Comparison of ENCODE assay signal across 20 cellular contexts in the genomic region with DNA sequence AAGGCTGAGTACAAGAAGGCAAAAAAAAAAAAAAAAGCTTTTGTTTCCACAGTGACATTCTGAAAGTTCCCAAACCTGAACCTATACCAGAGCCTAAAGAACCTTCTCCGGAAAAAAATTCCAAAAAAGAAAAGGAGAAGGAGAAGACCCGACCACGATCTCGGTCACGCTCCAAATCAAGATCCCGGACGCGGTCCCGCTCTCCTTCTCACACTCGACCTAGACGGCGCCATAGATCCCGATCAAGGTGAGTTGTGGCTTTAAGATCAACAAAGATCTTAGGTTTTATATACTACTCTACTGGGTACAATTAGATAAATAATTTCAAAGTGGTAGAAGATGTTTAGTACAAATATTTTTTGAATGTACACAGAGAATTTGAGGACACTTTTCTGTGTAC. TPM values are rescaled to one million over a fixed set of nuclear protein-coding genes. Genes with fewer than 3 reads are reported as not detected.
A peak's percentile ranks its signal among the peaks of the same experiment; 100 is the strongest.
DNase-seq lines count a peak whose midpoint lies in the region; ATAC-seq and TF ChIP-seq lines count a peak whose summit lies in the region.
"Had no signal": no experiment of that assay in that cellular context is flagged by ENCODE, and none has a peak within 500 bp of the region (broad histone marks: within the 10 kb centered on the region; RNA-seq: fewer than 3 reads in every experiment).

No MANE protein-coding gene starts in this region.

- no peak for TF ChIP-seq POLR2A in breast epithelium (IDR thresholded peaks at IDR 0.05)

- no peaks in the 10 kb centered on the region for H3K27me3 Mint-ChIP-seq in activated CD4-positive, alpha-beta T cell treated with anti-CD3 and anti-CD28 coated beads for 36 hours
- H3K27me3 Mint-ChIP-seq in MCF 10A (ENCODE audit: insufficient read depth, unreplicated experiment) (no peaks in the 10 kb centered on the region), endothelial cell (ENCODE audit: unreplicated experiment) (no peaks in the 10 kb centered on the region), progenitor cell of endocrine pancreas (no peaks in the 10 kb centered on the region)
- H3K27me3 Mint-ChIP-seq: B cell; CD4-positive, alpha-beta T cell; CD8-positive, alpha-beta memory T cell had no signal

- intact Hi-C loops in activated CD4-positive, alpha-beta T cell treated with anti-CD3 and anti-CD28 coated beads for 36 hours (cut with DNase I, micrococcal nuclease), result loop anchor here in 1 of 2 experiments (2.0 kb wide), 1 partner anchor 16 kb away; no protein-coding TSS in a partner anchor
- intact Hi-C loops in MCF 10A (cut with micrococcal nuclease) (no loop called here), breast epithelium (cut with DNase I; ENCODE audit: low total_unique reads) (no loop called here)

- no peak overlapping the region for H3K27ac ChIP-seq in breast epithelium
- H3K27ac ChIP-seq: 22Rv1, BLaER1, C4-2B had no signal

- CTCF ChIA-PET in activated CD4-positive, alpha-beta T cell treated with anti-CD3 and anti-CD28 coated beads for 36 hours (lab: Charles Lee), result no interaction called here
- CTCF ChIA-PET in MCF 10A (lab: Yijun Ruan, JAX) (no interaction called here), GM10248 (lab: Yijun Ruan, JAX) (no interaction called here)

- H3K4me3 Mint-ChIP-seq in activated CD4-positive, alpha-beta T cell treated with anti-CD3 and anti-CD28 coated beads for 36 hours, result no peak overlapping the region
- H3K4me3 Mint-ChIP-seq in MCF 10A (ENCODE audit: unreplicated experiment), result no peak overlapping the region
- peak overlapping the region; percentile 11 for H3K4me3 Mint-ChIP-seq in endothelial cell (ENCODE audit: unreplicated experiment)
- H3K4me3 Mint-ChIP-seq in progenitor cell of endocrine pancreas (ENCODE audit: low read depth), result no peak overlapping the region
- H3K4me3 Mint-ChIP-seq: B cell; CD4-positive, alpha-beta T cell; CD8-positive, alpha-beta memory T cell; HFFc6 had no signal

- H3K36me3 Mint-ChIP-seq in activated CD4-positive, alpha-beta T cell treated with anti-CD3 and anti-CD28 coated beads for 36 hours (ENCODE audit: low read depth), result peaks cover 85% of the 10 kb centered on the region
- H3K36me3 Mint-ChIP-seq in MCF 10A (ENCODE audit: insufficient read depth, unreplicated experiment) (peaks cover 99% of the 10 kb centered on the region), endothelial cell (ENCODE audit: low read depth, unreplicated experiment) (peaks cover 58% of the 10 kb centered on the region), progenitor cell of endocrine pancreas (ENCODE audit: insufficient read depth) (peaks cover 56% of the 10 kb centered on the region)

- TF ChIP-seq CTCF in MCF 10A (IDR thresholded peaks at IDR 0.05; ENCODE audit: unreplicated experiment) (no peak), breast epithelium (IDR thresholded peaks at IDR 0.05) (no peak), endothelial cell (IDR thresholded peaks at IDR 0.05; ENCODE audit: unreplicated experiment) (no peak), progenitor cell of endocrine pancreas (IDR thresholded peaks at IDR 0.05; ENCODE audit: unreplicated experiment) (no peak), GM10248 (IDR thresholded peaks at IDR 0.05; ENCODE audit: control extremely low read depth, extremely low read depth, low read depth, missing control alignments) (no peak)

- ATAC-seq in activated CD4-positive, alpha-beta T cell treated with anti-CD3 and anti-CD28 coated beads for 36 hours, result no peak
- no peak for ATAC-seq in HG03159 (IDR thresholded peaks at IDR 0.05; ENCODE audit: unreplicated experiment)

- H3K9me3 ChIP-seq in breast epithelium, result no peaks in the 10 kb centered on the region
- H3K9me3 ChIP-seq: BLaER1, HAP-1 had no signal

- no peaks in the 10 kb centered on the region for H3K27me3 ChIP-seq in breast epithelium
- H3K27me3 ChIP-seq: BLaER1 had no signal

- DNase-seq in activated CD4-positive, alpha-beta T cell treated with anti-CD3 and anti-CD28 coated beads for 36 hours, result no peak
- no peak for DNase-seq in activated CD4-positive, alpha-beta T cell treated with anti-CD3 and anti-CD28 coated beads, Interleukin-2, amount 50 U/mL, for 1 hour
- DNase-seq in MCF 10A (ENCODE audit: unreplicated experiment) (no peak), breast epithelium (ENCODE audit: low spot score in 2 of 2) (no peak), endothelial cell (ENCODE audit: low spot score) (no peak), progenitor cell of endocrine pancreas (ENCODE audit: low spot score, unreplicated experiment) (no peak), GM10248 (ENCODE audit: extremely low spot score) (no peak)
- DNase-seq: CD4-positive, alpha-beta T cell; CD8-positive, alpha-beta memory T cell; DMS53; DMS79 treated with DMSO at 0.1 percent for 48 hours; GF-D8; GOT3; HFFc6 had no signal

- BruUV-seq in MCF 10A (replicated peaks; lab: Mats Ljungman, UMichigan), result no TSS peak

- H3K27ac Mint-ChIP-seq in activated CD4-positive, alpha-beta T cell treated with anti-CD3 and anti-CD28 coated beads for 36 hours, result peak overlapping the region; percentile 38
- H3K27ac Mint-ChIP-seq in MCF 10A (ENCODE audit: low read depth, unreplicated experiment), result peak overlapping the region; percentile 35
- H3K27ac Mint-ChIP-seq in endothelial cell (ENCODE audit: unreplicated experiment), result no peak overlapping the region
- peak overlapping the region; percentile 47 for H3K27ac Mint-ChIP-seq in progenitor cell of endocrine pancreas
- H3K27ac Mint-ChIP-seq: B cell; CD4-positive, alpha-beta T cell; HFFc6 had no signal

- POLR2A ChIA-PET in activated CD4-positive, alpha-beta T cell treated with anti-CD3 and anti-CD28 coated beads for 36 hours (lab: Charles Lee), result no interaction called here
- POLR2A ChIA-PET in MCF 10A (lab: Yijun Ruan, JAX) (no interaction called here), GM10248 (lab: Yijun Ruan, JAX) (no interaction called here)

- H3K4me1 ChIP-seq in breast epithelium, result no peaks in the 10 kb centered on the region
- H3K4me1 ChIP-seq: BLaER1, HAP-1 had no signal

- H3K4me3 ChIP-seq in breast epithelium, result no peak overlapping the region
- H3K4me3 ChIP-seq: BLaER1, HAP-1 had no signal

- H3K9me3 Mint-ChIP-seq in activated CD4-positive, alpha-beta T cell treated with anti-CD3 and anti-CD28 coated beads for 36 hours (ENCODE audit: low read depth), result no peaks in the 10 kb centered on the region
- H3K9me3 Mint-ChIP-seq in MCF 10A (ENCODE audit: unreplicated experiment) (no peaks in the 10 kb centered on the region), endothelial cell (ENCODE audit: unreplicated experiment) (no peaks in the 10 kb centered on the region), progenitor cell of endocrine pancreas (ENCODE audit: low read depth) (no peaks in the 10 kb centered on the region)
- H3K9me3 Mint-ChIP-seq: CD4-positive, alpha-beta T cell; CD8-positive, alpha-beta memory T cell; HFFc6 had no signal

- peaks cover 18% of the 10 kb centered on the region for H3K36me3 ChIP-seq in breast epithelium

- H3K4me1 Mint-ChIP-seq in activated CD4-positive, alpha-beta T cell treated with anti-CD3 and anti-CD28 coated beads for 36 hours, result peaks cover 43% of the 10 kb centered on the region
- H3K4me1 Mint-ChIP-seq in MCF 10A (ENCODE audit: insufficient read depth, unreplicated experiment), result peaks cover 10% of the 10 kb centered on the region
- no peaks in the 10 kb centered on the region for H3K4me1 Mint-ChIP-seq in endothelial cell (ENCODE audit: unreplicated experiment)
- peaks cover 13% of the 10 kb centered on the region for H3K4me1 Mint-ChIP-seq in progenitor cell of endocrine pancreas (ENCODE audit: low read depth)

RNA-seq across cellular contexts. Expression of a gene that starts 9.3 kb away (rescaled TPM):
- total RNA-seq in activated CD4-positive, alpha-beta T cell treated with anti-CD3 and anti-CD28 coated beads for 36 hours, result 100 to 1,000 TPM; 234 to 288 TPM
- total RNA-seq in MCF 10A (2022) (154 and 171 TPM in 2 replicates), breast epithelium (100 to 1,000 TPM in 2 of 3 donors, 10 to 100 TPM in 1; 96.3 to 134 (median 118) TPM), endothelial cell (ENCODE audit: unreplicated experiment) (126 TPM), progenitor cell of endocrine pancreas (197 and 199 TPM in 2 replicates)
